Comparison of ENCODE assay signal across 9 cellular contexts in genomic region chr11:120793150-120793549, GRCh38.
"Had no signal": no experiment of that assay in that cellular context is flagged by ENCODE, and none has a peak within 500 bp of the region (broad histone marks: within the 10 kb centered on the region; RNA-seq: fewer than 3 reads in every experiment).

No MANE protein-coding gene starts in this region.

- H3K36me3 ChIP-seq: HAP-1 had no signal

- H3K27ac ChIP-seq: GM23248 had no signal

- H3K9me3 Mint-ChIP-seq: GM23338, H9, HFFc6 had no signal

- H3K4me1 Mint-ChIP-seq: GM23338, H9 had no signal

- H3K4me1 ChIP-seq: HAP-1 had no signal

- H3K4me3 ChIP-seq: GM23248, GM23338, HAP-1 had no signal

- H3K4me3 Mint-ChIP-seq: GM23338, H9, HFFc6 had no signal

- DNase-seq: GM23248, GOT3, H7, H9, HCEC 1CT, HFFc6 had no signal

- ATAC-seq: GM23338, HCT116 had no signal

- H3K27ac Mint-ChIP-seq: GM23338, H9, HFFc6 had no signal

- H3K4me2 ChIP-seq: GM23338 had no signal

- H2AFZ ChIP-seq: GM23248, GM23338 had no signal

- H3K9me3 ChIP-seq: HAP-1 had no signal
